ENCODE assay signal across 13 cellular contexts in the genomic region with DNA sequence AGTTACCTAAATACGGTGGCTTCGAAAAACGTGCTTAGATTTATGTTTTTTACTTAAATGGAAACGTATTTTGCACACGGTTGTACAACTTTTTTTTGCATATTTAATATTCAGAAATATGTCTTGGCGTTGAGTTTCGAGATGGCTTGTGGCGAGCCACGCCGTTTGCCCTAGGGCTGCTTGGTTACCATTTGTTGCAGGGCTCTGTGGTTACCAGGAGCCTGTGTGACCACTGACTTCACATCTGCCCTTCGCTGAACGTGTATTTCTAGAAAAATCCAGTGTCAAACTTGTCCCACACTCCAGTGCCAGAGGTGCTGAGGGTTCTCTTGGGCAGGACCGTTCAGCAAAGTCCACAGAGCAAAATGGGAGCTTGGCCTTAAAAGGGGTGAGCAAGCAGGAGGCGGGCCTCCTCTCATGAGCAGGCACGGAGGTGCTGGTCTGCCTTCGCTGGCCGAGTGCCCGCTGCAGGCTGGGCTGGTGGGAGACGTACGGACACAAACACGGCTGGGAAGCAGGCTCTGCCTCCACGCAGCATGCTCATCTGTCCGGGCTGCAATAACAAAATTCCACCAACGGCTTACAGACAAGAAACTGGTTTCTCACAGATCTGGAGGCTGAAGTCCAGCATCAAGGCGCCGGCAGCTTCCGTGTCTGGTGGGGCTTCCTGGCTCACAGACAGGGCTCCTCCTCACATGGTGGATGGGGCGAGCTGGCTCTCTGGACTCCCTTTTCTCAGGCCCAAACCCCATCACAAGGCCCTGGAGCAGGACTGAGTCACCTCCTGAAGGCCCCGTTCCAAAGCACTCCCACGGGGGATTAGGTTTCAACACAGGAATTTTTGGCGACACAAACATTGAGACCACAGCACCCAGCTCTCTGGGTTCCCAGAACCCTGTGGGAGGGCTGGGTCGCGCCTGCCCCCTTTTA. TPM values are rescaled to one million over a fixed set of nuclear protein-coding genes. Genes with fewer than 3 reads are reported as not detected.
A peak's percentile ranks its signal among the peaks of the same experiment; 100 is the strongest.
DNase-seq lines count a peak whose midpoint lies in the region; ATAC-seq and TF ChIP-seq lines count a peak whose summit lies in the region.
"Had no signal": no experiment of that assay in that cellular context is flagged by ENCODE, and none has a peak within 500 bp of the region (broad histone marks: within the 10 kb centered on the region; RNA-seq: fewer than 3 reads in every experiment).

No MANE protein-coding gene starts in this region.

- H3K9ac ChIP-seq in OCI-LY1 (ENCODE audit: low read length) = peak overlapping the region; percentile 60

- intact Hi-C loops in activated CD4-positive, alpha-beta T cell treated with anti-CD3 and anti-CD28 coated beads for 36 hours (cut with DNase I, micrococcal nuclease) = loop anchor here in 1 of 2 experiments (5.0 to 10.0 kb wide), 2 partner anchors 407 to 479 kb away; no protein-coding TSS in a partner anchor

- peaks cover 80% of the 10 kb centered on the region for H3K4me1 Mint-ChIP-seq in activated CD4-positive, alpha-beta T cell treated with anti-CD3 and anti-CD28 coated beads for 36 hours

- CTCF ChIA-PET in activated CD4-positive, alpha-beta T cell treated with anti-CD3 and anti-CD28 coated beads for 36 hours (lab: Charles Lee) = interaction anchor here (1.7 to 2.0 kb wide), 2 partner anchors 8 to 31 kb away, joined by 5 to 10 read pairs; no protein-coding TSS in a partner anchor

- no peak for DNase-seq in activated CD4-positive, alpha-beta T cell treated with anti-CD3 and anti-CD28 coated beads for 36 hours
- no peak for DNase-seq in activated CD4-positive, alpha-beta T cell treated with anti-CD3 and anti-CD28 coated beads, Interleukin-2, amount 50 U/mL, for 1 hour
- DNase-seq in choroid plexus epithelial cell (ENCODE audit: low read depth) (peak; percentile 92), erythroblast (lab: John Stamatoyannopoulos, UW) (no peak), HPDE6-E6E7 (ENCODE audit: extremely low spot score) (no peak), NCI-H146 (lab: John Stamatoyannopoulos, UW) (no peak)
- DNase-seq: ACHN; activated T-cell treated with anti-CD3 and anti-CD28 coated beads for 4 hours; NK-92 treated with Interleukin-12 subunit alpha and Interleukin-12 subunit beta, amount 100 ng/mL, for 24 hours; right cardiac atrium had no signal

- no peak overlapping the region for H3K4me3 Mint-ChIP-seq in activated CD4-positive, alpha-beta T cell treated with anti-CD3 and anti-CD28 coated beads for 36 hours
- H3K4me3 Mint-ChIP-seq: type B pancreatic cell had no signal

- no peak for ATAC-seq in activated CD4-positive, alpha-beta T cell treated with anti-CD3 and anti-CD28 coated beads for 36 hours
- ATAC-seq: right cardiac atrium had no signal

- POLR2A ChIA-PET in activated CD4-positive, alpha-beta T cell treated with anti-CD3 and anti-CD28 coated beads for 36 hours (lab: Charles Lee) = interaction anchor here (0.7 kb wide), 1 partner anchor 8 kb away, joined by 3 read pairs; no protein-coding TSS in a partner anchor

- H3K36me3 ChIP-seq in OCI-LY1 (ENCODE audit: insufficient read depth, low read length) = peaks cover 31% of the 10 kb centered on the region

- H3K4me2 ChIP-seq in OCI-LY1 (ENCODE audit: low read length) = peak overlapping the region; percentile 70

- H3K27me3 Mint-ChIP-seq in activated CD4-positive, alpha-beta T cell treated with anti-CD3 and anti-CD28 coated beads for 36 hours = no peaks in the 10 kb centered on the region
- H3K27me3 Mint-ChIP-seq: type B pancreatic cell had no signal

- TF ChIP-seq CTCF in OCI-LY1 (IDR thresholded peaks at IDR 0.05; ENCODE audit: low read length) (no peak), choroid plexus epithelial cell (conservative IDR thresholded peaks at IDR 0.05; ENCODE audit: low read depth, low read length) (no peak)

- no peak overlapping the region for H2AFZ ChIP-seq in OCI-LY1 (ENCODE audit: low read length)

- peaks cover 68% of the 10 kb centered on the region for H3K4me1 ChIP-seq in OCI-LY1 (ENCODE audit: insufficient read depth, low read length, severe bottlenecking)

- H3K27me3 ChIP-seq in OCI-LY1 (ENCODE audit: insufficient read depth, low read length) = no peaks in the 10 kb centered on the region; the same call in 1 of the 2 replicates

- H3K9me3 ChIP-seq in OCI-LY1 (ENCODE audit: low read length) = no peaks in the 10 kb centered on the region

- TF ChIP-seq POLR2A in erythroblast (IDR thresholded peaks at IDR 0.05; ENCODE audit: low read length) = no peak

- H3K9me3 Mint-ChIP-seq in activated CD4-positive, alpha-beta T cell treated with anti-CD3 and anti-CD28 coated beads for 36 hours (ENCODE audit: low read depth) = no peaks in the 10 kb centered on the region
- H3K9me3 Mint-ChIP-seq: type B pancreatic cell had no signal

- peak overlapping the region; percentile 90 for H3K27ac ChIP-seq in OCI-LY1 (ENCODE audit: low read depth, low read length, poor library complexity, severe bottlenecking)
- H3K27ac ChIP-seq in skin epidermis = peak overlapping the region in 14 of 21 experiments; percentile 4 to 91 (median 67)

- no peaks in the 10 kb centered on the region for H3F3A ChIP-seq in OCI-LY1 (ENCODE audit: insufficient read depth, low read length)

- H3K4me3 ChIP-seq in OCI-LY1 (ENCODE audit: low read depth, low read length, poor library complexity, severe bottlenecking) (peak overlapping the region; percentile 53), choroid plexus epithelial cell (ENCODE audit: low read depth, low read length) (no peak overlapping the region), skin epidermis (no peak overlapping the region)

- H3K27ac Mint-ChIP-seq in activated CD4-positive, alpha-beta T cell treated with anti-CD3 and anti-CD28 coated beads for 36 hours = peak overlapping the region; percentile 93
- H3K27ac Mint-ChIP-seq: type B pancreatic cell had no signal

- no peaks in the 10 kb centered on the region for H4K20me1 ChIP-seq in OCI-LY1 (ENCODE audit: insufficient read depth, low read length)

- H3K79me2 ChIP-seq in OCI-LY1 (ENCODE audit: insufficient read depth, low read length) = no peaks in the 10 kb centered on the region; the same call in 1 of the 2 replicates

- peaks cover 24% of the 10 kb centered on the region for H3K36me3 Mint-ChIP-seq in activated CD4-positive, alpha-beta T cell treated with anti-CD3 and anti-CD28 coated beads for 36 hours (ENCODE audit: low read depth)
- H3K36me3 Mint-ChIP-seq: type B pancreatic cell had no signal

- no peaks in the 10 kb centered on the region for H3K9me2 ChIP-seq in OCI-LY1 (ENCODE audit: low read depth, low read length)

RNA-seq across cellular contexts. Expression of gene MRPL36, which starts 5.4 kb away (rescaled TPM):
- total RNA-seq in activated CD4-positive, alpha-beta T cell treated with anti-CD3 and anti-CD28 coated beads for 36 hours = 10 to 100 TPM; 51.4 to 64.9 TPM

RNA-seq across cellular contexts. Expression of gene NDUFS6, which starts 7.0 kb away (rescaled TPM):
- 10 to 100 TPM; 18.8 to 37.1 TPM for total RNA-seq in activated CD4-positive, alpha-beta T cell treated with anti-CD3 and anti-CD28 coated beads for 36 hours
